ENCODE assay signal across 26 cellular contexts in genomic region chr1:218728994-218729393, GRCh38.
"Had no signal": no experiment of that assay in that cellular context is flagged by ENCODE, and none has a peak within 500 bp of the region (broad histone marks: within the 10 kb centered on the region; RNA-seq: fewer than 3 reads in every experiment).

No MANE protein-coding gene starts in this region.

- ATAC-seq: activated T-cell treated with anti-CD3 and anti-CD28 coated beads, Interleukin-2, amount 50 U/mL, for 4 hours; esophagus mucosa; left colon; naive thymus-derived CD4-positive, alpha-beta T cell; right lobe of liver; stimulated activated effector memory CD8-positive, alpha-beta T cell treated with anti-CD3 and anti-CD28 coated beads, Interleukin-12 subunit alpha, Interleukin-12 subunit beta, amount 100 ng/mL, for 72 hours had no signal

- H3K27ac ChIP-seq: adrenal gland, ascending aorta, brain microvascular endothelial cell, hepatocyte, ovary, right lobe of liver, skin epidermis, stomach, suprapubic skin, tibial nerve had no signal

- H2AFZ ChIP-seq: hepatocyte had no signal

- H3K9me3 ChIP-seq: adrenal gland, ascending aorta, ovary, right lobe of liver, stomach, suprapubic skin, tibial nerve had no signal

- H3K4me2 ChIP-seq: hepatocyte had no signal

- DNase-seq: activated CD4-positive, alpha-beta T cell treated with anti-CD3 and anti-CD28 coated beads, Interleukin-2, amount 50 U/mL, for 48 hours; activated CD8-positive, alpha-beta memory T cell treated with anti-CD3 and anti-CD28 coated beads, Interleukin-2, amount 50 U/mL, for 48 hours; activated naive CD4-positive, alpha-beta T cell; activated T-cell treated with anti-CD3 and anti-CD28 coated beads, Interleukin-2, amount 50 U/mL, for 4 hours; adrenal gland; brain microvascular endothelial cell; central memory CD4-positive, alpha-beta T cell; effector memory CD4-positive, alpha-beta T cell; glutamatergic neuron; left colon; mesendoderm; naive thymus-derived CD4-positive, alpha-beta T cell; ovary; right lobe of liver; stimulated activated CD4-positive, alpha-beta T cell treated with anti-CD3 and anti-CD28 coated beads, Interleukin-2, amount 100 ng/mL, for 24 hours; stomach; T-helper 9 cell had no signal

- H3K4me1 Mint-ChIP-seq: stimulated activated effector memory CD8-positive, alpha-beta T cell treated with anti-CD3 and anti-CD28 coated beads, Interleukin-12 subunit alpha, Interleukin-12 subunit beta, amount 100 ng/mL, for 72 hours had no signal

- H3K4me3 Mint-ChIP-seq: activated naive CD8-positive, alpha-beta T cell; activated T-cell treated with anti-CD3 and anti-CD28 coated beads, Interleukin-2, amount 50 U/mL, for 4 hours; naive thymus-derived CD4-positive, alpha-beta T cell; stimulated activated effector memory CD8-positive, alpha-beta T cell treated with anti-CD3 and anti-CD28 coated beads, Interleukin-12 subunit alpha, Interleukin-12 subunit beta, amount 100 ng/mL, for 72 hours had no signal

- H3K27me3 Mint-ChIP-seq: activated naive CD8-positive, alpha-beta T cell; naive thymus-derived CD4-positive, alpha-beta T cell had no signal

- H3K4me1 ChIP-seq: adrenal gland, ascending aorta, right lobe of liver, stomach, suprapubic skin, tibial nerve had no signal

- H3K36me3 Mint-ChIP-seq: activated naive CD8-positive, alpha-beta T cell; naive thymus-derived CD4-positive, alpha-beta T cell; stimulated activated effector memory CD8-positive, alpha-beta T cell treated with anti-CD3 and anti-CD28 coated beads, Interleukin-12 subunit alpha, Interleukin-12 subunit beta, amount 100 ng/mL, for 72 hours had no signal

- H3K27me3 ChIP-seq: adrenal gland, ascending aorta, brain microvascular endothelial cell, hepatocyte, ovary, right lobe of liver, stomach, suprapubic skin, tibial nerve had no signal

- H3K36me3 ChIP-seq: adrenal gland, ascending aorta, brain microvascular endothelial cell, ovary, right lobe of liver, stomach, suprapubic skin, tibial nerve had no signal

- H3K4me3 ChIP-seq: adrenal gland, ascending aorta, hepatocyte, ovary, right lobe of liver, skin epidermis, stomach, suprapubic skin, tibial nerve had no signal

- H3K27ac Mint-ChIP-seq: activated naive CD8-positive, alpha-beta T cell; activated T-helper 2 cell treated with anti-CD3 and anti-CD28 coated beads, Interferon-gamma antibody, Interleukin-2, Interleukin-4, amounts not matched to agents 10 μg/mL and 5 μg/mL and 100 μg/mL, durations not matched to agents 14 hours and 24 hours and 36 hours; naive thymus-derived CD4-positive, alpha-beta T cell; stimulated activated effector memory CD8-positive, alpha-beta T cell treated with anti-CD3 and anti-CD28 coated beads, Interleukin-12 subunit alpha, Interleukin-12 subunit beta, amount 100 ng/mL, for 72 hours had no signal

- H3K79me2 ChIP-seq: hepatocyte had no signal

- H3K9me3 Mint-ChIP-seq: activated T-cell treated with anti-CD3 and anti-CD28 coated beads, Interleukin-2, amount 50 U/mL, for 4 hours; activated T-helper 2 cell treated with anti-CD3 and anti-CD28 coated beads, Interferon-gamma antibody, Interleukin-2, Interleukin-4, amounts not matched to agents 10 μg/mL and 5 μg/mL and 100 μg/mL, durations not matched to agents 14 hours and 24 hours and 36 hours had no signal
